In genomic region chr17:57701121-57701520, GRCh38 we compare ENCODE assay signal across 27 cellular contexts. TPM values are rescaled to one million over a fixed set of nuclear protein-coding genes. Genes with fewer than 3 reads are reported as not detected.
"Had no signal": no experiment of that assay in that cellular context is flagged by ENCODE, and none has a peak within 500 bp of the region (broad histone marks: within the 10 kb centered on the region; RNA-seq: fewer than 3 reads in every experiment).

No MANE protein-coding gene starts in this region.

- DNase-seq: activated CD4-positive, alpha-beta T cell treated with anti-CD3 and anti-CD28 coated beads for 36 hours; activated CD4-positive, alpha-beta T cell treated with anti-CD3 and anti-CD28 coated beads, Interleukin-2, amount 50 U/mL, for 4 hours; activated CD8-positive, alpha-beta memory T cell treated with anti-CD3 and anti-CD28 coated beads for 24 hours; activated CD8-positive, alpha-beta memory T cell treated with anti-CD3 and anti-CD28 coated beads, Interleukin-2, amount 50 U/mL, for 4 hours; activated T-cell treated with anti-CD3 and anti-CD28 coated beads, Interleukin-2, amount 50 U/mL, for 24 hours; adrenal gland; brain microvascular endothelial cell; central memory CD4-positive, alpha-beta T cell; effector memory CD4-positive, alpha-beta T cell; foreskin melanocyte; kidney; left lung; natural killer cell; retina; sigmoid colon; stimulated activated CD4-positive, alpha-beta T cell treated with anti-CD3 and anti-CD28 coated beads, Interleukin-15, amount 100 ng/mL, for 24 hours; stimulated activated naive B cell treated with anti-CD40 and anti-IgM and Interleukin-4, amounts not matched to agents 10 μg/mL and 1 μg/mL and 100 μg/mL, for 72 hours; transverse colon had no signal

- ATAC-seq: activated CD4-positive, alpha-beta T cell treated with anti-CD3 and anti-CD28 coated beads for 36 hours; activated T-helper 17 cell treated with anti-CD3 and anti-CD28 coated beads, Interleukin-2, amount 50 U/mL, for 72 hours; left lung; natural killer cell; stimulated activated naive B cell treated with anti-CD40 and anti-IgM and Interleukin-4, amounts not matched to agents 10 μg/mL and 1 μg/mL and 100 μg/mL, for 72 hours had no signal

RNA-seq across cellular contexts. Expression of gene CCDC182, which starts 44.0 kb away (rescaled TPM):
- total RNA-seq: activated CD4-positive, alpha-beta T cell treated with anti-CD3 and anti-CD28 coated beads for 36 hours; activated T-helper 17 cell treated with anti-CD3 and anti-CD28 coated beads, Interleukin-2, amount 50 U/mL, for 72 hours; adrenal gland; ascending aorta; dermis microvascular lymphatic vessel endothelial cell; kidney; left lung; lung microvascular endothelial cell; mesothelial cell of epicardium; natural killer cell; osteoblast; progenitor cell of endocrine pancreas; sigmoid colon; smooth muscle cell; temporal lobe; transverse colon had no signal
